10 cellular contexts compared by ENCODE assay signal in the genomic region with DNA sequence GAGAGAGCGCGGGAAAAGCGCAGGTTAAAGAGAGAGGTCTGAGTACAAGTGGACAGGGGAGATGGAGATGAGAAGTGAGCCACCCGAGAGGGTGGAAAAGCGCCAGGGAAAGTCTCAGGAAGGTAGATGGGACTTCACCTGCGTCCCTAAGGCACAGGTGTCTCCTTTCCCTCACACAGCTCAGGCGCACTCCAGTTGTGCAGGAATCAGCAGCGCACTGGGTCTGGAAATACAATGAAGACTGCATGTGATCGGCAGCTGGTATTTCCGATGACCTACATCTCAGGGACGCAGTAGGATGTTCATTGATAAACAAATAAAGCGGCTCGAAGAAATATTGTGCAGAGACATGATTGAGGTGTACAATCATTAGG. TPM values are rescaled to one million over a fixed set of nuclear protein-coding genes. Genes with fewer than 3 reads are reported as not detected.
A peak's percentile ranks its signal among the peaks of the same experiment; 100 is the strongest.
DNase-seq lines count a peak whose midpoint lies in the region; TF ChIP-seq lines count a peak whose summit lies in the region.
"Had no signal": no experiment of that assay in that cellular context is flagged by ENCODE, and none has a peak within 500 bp of the region (broad histone marks: within the 10 kb centered on the region; RNA-seq: fewer than 3 reads in every experiment).

No MANE protein-coding gene starts in this region.

- no peak overlapping the region for H3K27ac ChIP-seq in HUES64 (ENCODE audit: low read depth, low read length)
- no peak overlapping the region for H3K27ac ChIP-seq in tibial nerve
- H3K27ac ChIP-seq: BLaER1 had no signal

- TF ChIP-seq CTCF in tibial nerve (IDR thresholded peaks at IDR 0.05) = no peak

- TF ChIP-seq POLR2A in tibial nerve (IDR thresholded peaks at IDR 0.05) = no peak

- no peaks in the 10 kb centered on the region for H3K36me3 Mint-ChIP-seq in activated CD4-positive, alpha-beta T cell treated with anti-CD3 and anti-CD28 coated beads, Interleukin-2, amount 10 ng/mL, durations not matched to agents 7 days and 5 days (ENCODE audit: low read depth)
- H3K36me3 Mint-ChIP-seq in immature natural killer cell = peaks cover 0 to 5% (median 0%) of the 10 kb centered on the region in 3 donors
- no peaks in the 10 kb centered on the region for H3K36me3 Mint-ChIP-seq in activated T-cell treated with anti-CD3 and anti-CD28 coated beads, Interleukin-2, amount 50 U/mL, for 24 hours (ENCODE audit: low read depth)

- no peaks in the 10 kb centered on the region for H3K4me1 Mint-ChIP-seq in activated CD4-positive, alpha-beta T cell treated with anti-CD3 and anti-CD28 coated beads, Interleukin-2, amount 10 ng/mL, durations not matched to agents 7 days and 5 days
- peaks cover 3 to 6% of the 10 kb centered on the region in 2 donors for H3K4me1 Mint-ChIP-seq in immature natural killer cell
- no peaks in the 10 kb centered on the region for H3K4me1 Mint-ChIP-seq in activated T-cell treated with anti-CD3 and anti-CD28 coated beads, Interleukin-2, amount 50 U/mL, for 24 hours (ENCODE audit: low read depth)

- H3K36me3 ChIP-seq in HUES64 (ENCODE audit: insufficient read depth, low read length) = no peaks in the 10 kb centered on the region
- H3K36me3 ChIP-seq in tibial nerve = no peaks in the 10 kb centered on the region
- H3K36me3 ChIP-seq: BLaER1 had no signal

- CTCF ChIA-PET in activated CD4-positive, alpha-beta T cell treated with anti-CD3 and anti-CD28 coated beads, Interleukin-2, amount 10 ng/mL, durations not matched to agents 7 days and 5 days (lab: Charles Lee) = no interaction called here

- H3K9me3 ChIP-seq in HUES64 (ENCODE audit: insufficient read depth, low read depth, low read length) = no peaks in the 10 kb centered on the region
- no peaks in the 10 kb centered on the region for H3K9me3 ChIP-seq in tibial nerve

- no peak for DNase-seq in activated CD4-positive, alpha-beta T cell treated with anti-CD3 and anti-CD28 coated beads, Interleukin-2, amount 10 ng/mL, durations not matched to agents 7 days and 5 days
- DNase-seq in activated CD4-positive, alpha-beta T cell treated with anti-CD3 and anti-CD28 coated beads for 48 hours = no peak
- DNase-seq in immature natural killer cell (no peak), tibial nerve (ENCODE audit: low spot score in 2 of 2) (no peak), HUDEP-2 (lab: John Stamatoyannopoulos, UW; ENCODE audit: unreplicated experiment in 76 of 76) (no peak), T-helper 9 cell (no peak)
- DNase-seq in activated T-cell treated with anti-CD3 and anti-CD28 coated beads, Interleukin-2, amount 50 U/mL, for 24 hours = no peak
- DNase-seq: activated CD4-positive, alpha-beta T cell treated with anti-CD3 and anti-CD28 coated beads for 1 hour had no signal

- H3K4me1 ChIP-seq in HUES64 (ENCODE audit: insufficient read depth, low read length) (peaks cover 10% of the 10 kb centered on the region; the same call in 1 of the 2 replicates), tibial nerve (peaks cover 0 to 14% (median 0%) of the 10 kb centered on the region in 4 donors)
- H3K4me1 ChIP-seq: BLaER1 had no signal

- H3K27me3 Mint-ChIP-seq in activated CD4-positive, alpha-beta T cell treated with anti-CD3 and anti-CD28 coated beads, Interleukin-2, amount 10 ng/mL, durations not matched to agents 7 days and 5 days = peaks cover 14% of the 10 kb centered on the region
- peaks cover 0 to 7% (median 6%) of the 10 kb centered on the region in 3 donors for H3K27me3 Mint-ChIP-seq in immature natural killer cell (ENCODE audit: low read depth in 3 of 3)
- H3K27me3 Mint-ChIP-seq in activated T-cell treated with anti-CD3 and anti-CD28 coated beads, Interleukin-2, amount 50 U/mL, for 24 hours = peaks cover 21% of the 10 kb centered on the region

- H3K4me3 ChIP-seq in HUES64 (ENCODE audit: low read length) (peak overlapping the region; percentile 78), tibial nerve (peak overlapping the region; percentile 26 to 56 (median 36))
- H3K4me3 ChIP-seq: BLaER1 had no signal

- peak overlapping the region; percentile 19 for H3K4me3 Mint-ChIP-seq in activated CD4-positive, alpha-beta T cell treated with anti-CD3 and anti-CD28 coated beads, Interleukin-2, amount 10 ng/mL, durations not matched to agents 7 days and 5 days
- peak overlapping the region; percentile 63 to 80 (median 71) for H3K4me3 Mint-ChIP-seq in immature natural killer cell
- H3K4me3 Mint-ChIP-seq in activated T-cell treated with anti-CD3 and anti-CD28 coated beads, Interleukin-2, amount 50 U/mL, for 24 hours = no peak overlapping the region

- H3K27ac Mint-ChIP-seq in activated CD4-positive, alpha-beta T cell treated with anti-CD3 and anti-CD28 coated beads, Interleukin-2, amount 10 ng/mL, durations not matched to agents 7 days and 5 days = no peak overlapping the region
- H3K27ac Mint-ChIP-seq in immature natural killer cell = no peak overlapping the region
- H3K27ac Mint-ChIP-seq in activated T-cell treated with anti-CD3 and anti-CD28 coated beads, Interleukin-2, amount 50 U/mL, for 24 hours = no peak overlapping the region

- whole genome bisulfite sequencing in HUES64 = 11% methylated on average over 13 of the region's 13 CpGs
- 4 to 5% methylated on average over 13 of the region's 13 CpGs for WGBS in tibial nerve, 2 donors

- no peak for TF ChIP-seq EP300 in tibial nerve (IDR thresholded peaks at IDR 0.05)

- POLR2A ChIA-PET in activated CD4-positive, alpha-beta T cell treated with anti-CD3 and anti-CD28 coated beads, Interleukin-2, amount 10 ng/mL, durations not matched to agents 7 days and 5 days (lab: Charles Lee) = no interaction called here

- H3K9me3 Mint-ChIP-seq in activated CD4-positive, alpha-beta T cell treated with anti-CD3 and anti-CD28 coated beads, Interleukin-2, amount 10 ng/mL, durations not matched to agents 7 days and 5 days = no peaks in the 10 kb centered on the region
- H3K9me3 Mint-ChIP-seq in immature natural killer cell = peaks cover 0 to 36% (median 4%) of the 10 kb centered on the region in 6 donors
- H3K9me3 Mint-ChIP-seq in activated T-cell treated with anti-CD3 and anti-CD28 coated beads, Interleukin-2, amount 50 U/mL, for 24 hours = no peaks in the 10 kb centered on the region

- peaks cover 34% of the 10 kb centered on the region for H3K27me3 ChIP-seq in HUES64 (ENCODE audit: insufficient read depth, low read length)
- H3K27me3 ChIP-seq in tibial nerve = peaks cover 0 to 25% of the 10 kb centered on the region in 2 donors
- H3K27me3 ChIP-seq: BLaER1 had no signal

- peak overlapping the region; percentile 68 for H3K9ac ChIP-seq in HUES64 (ENCODE audit: low read depth, low read length)
- H3K9ac ChIP-seq: BLaER1 had no signal

RNA-seq across cellular contexts. Expression of a gene that starts 0.4 kb away (rescaled TPM):
- not detected for total RNA-seq in activated CD4-positive, alpha-beta T cell treated with anti-CD3 and anti-CD28 coated beads, Interleukin-2, amount 10 ng/mL, durations not matched to agents 7 days and 5 days
- polyA plus RNA-seq in HUES64 (2013, experiment 1 of 2) = 5.3 TPM
- 6.2 TPM for polyA plus RNA-seq in HUES64 (2013, experiment 2 of 2)
- not detected for polyA plus RNA-seq in immature natural killer cell
- 1 to 10 TPM in 1 of 4 donors, under 1 TPM in 2, not detected in 1; 0.21 to 3.3 (median 0.22) TPM for total RNA-seq in tibial nerve
